Comparison of ENCODE assay signal across 26 cellular contexts in genomic region chr5:37308796-37309195, GRCh38. TPM values are rescaled to one million over a fixed set of nuclear protein-coding genes. Genes with fewer than 3 reads are reported as not detected.
DNase-seq lines count a peak whose midpoint lies in the region; ATAC-seq and TF ChIP-seq lines count a peak whose summit lies in the region.
"Had no signal": no experiment of that assay in that cellular context is flagged by ENCODE, and none has a peak within 500 bp of the region (broad histone marks: within the 10 kb centered on the region; RNA-seq: fewer than 3 reads in every experiment).

No MANE protein-coding gene starts in this region.

- H2BK15ac ChIP-seq in mesenchymal stem cell (ENCODE audit: low read depth, poor library complexity, severe bottlenecking), result no peak overlapping the region

- H2BK5ac ChIP-seq in mesenchymal stem cell (ENCODE audit: low read depth, low read length, poor library complexity, severe bottlenecking), result no peak overlapping the region

- DNase-seq in EH (ENCODE audit: low read depth) (peak; percentile 1), HCEC 1CT (peak; percentile 62), amniotic epithelial cell (ENCODE audit: low read depth) (peak; percentile 97), mesenchymal stem cell (peak; percentile 24), HuH-7.5 (ENCODE audit: low spot score) (no peak), NCI-H1105 (lab: John Stamatoyannopoulos, UW) (no peak), coronary artery (ENCODE audit: low spot score) (no peak)
- DNase-seq: activated CD4-positive, CD25-positive, alpha-beta regulatory T cell treated with anti-CD3 and anti-CD28 coated beads, Interleukin-2, amount 50 U/mL, for 72 hours; activated CD8-positive, alpha-beta T cell treated with anti-CD3 and anti-CD28 coated beads for 36 hours; Caco-2; caudate nucleus; dermis blood vessel endothelial cell; DMS79; HFFc6; left ventricle myocardium superior; naive B cell; NCI-H1417; occipital lobe; stimulated activated CD4-positive, alpha-beta T cell treated with anti-CD3 and anti-CD28 coated beads, Interleukin-1b, Interleukin-23, amount 100 ng/mL, for 48 hours had no signal

- no peak overlapping the region for H3K4ac ChIP-seq in mesenchymal stem cell (ENCODE audit: low read depth in 1 of 2, low read length in 2 of 2)

- H3K36me3 ChIP-seq in mesenchymal stem cell (ENCODE audit: control insufficient read depth in 1 of 2, insufficient read depth in 2 of 2, low read depth in 1 of 2, low read length in 2 of 2), result peaks cover 30 to 88% of the 10 kb centered on the region in 2 experiments

- WGBS in mesenchymal stem cell, result 70% methylated on average over 2 of the region's 4 CpGs

- H3K27ac ChIP-seq in mesenchymal stem cell (ENCODE audit: low read length, poor library complexity, severe bottlenecking), result no peak overlapping the region
- H3K27ac ChIP-seq in coronary artery, result no peak overlapping the region
- H3K27ac ChIP-seq: C4-2B, RWPE1, SK-N-MC, skin epidermis, tibial nerve had no signal

- H3K9me3 ChIP-seq in mesenchymal stem cell (ENCODE audit: control insufficient read depth, low read length), result no peaks in the 10 kb centered on the region
- H3K9me3 ChIP-seq: Caco-2, tibial nerve had no signal

- no peak overlapping the region for H3K23ac ChIP-seq in mesenchymal stem cell (ENCODE audit: low read length in 2 of 2)

- TF ChIP-seq CTCF in coronary artery (IDR thresholded peaks at IDR 0.05), result no peak

- no peak overlapping the region for H2BK120ac ChIP-seq in mesenchymal stem cell (ENCODE audit: low read depth, low read length)

- H2BK12ac ChIP-seq in mesenchymal stem cell (ENCODE audit: low read length in 2 of 2), result no peak overlapping the region

- no peak overlapping the region for H3K4me3 ChIP-seq in mesenchymal stem cell (ENCODE audit: insufficient read depth in 1 of 2, low read depth in 1 of 2, low read length in 2 of 2)
- H3K4me3 ChIP-seq in coronary artery, result no peak overlapping the region
- H3K4me3 ChIP-seq: SK-N-MC, skin epidermis, tibial nerve had no signal

- no peak overlapping the region for H3K14ac ChIP-seq in mesenchymal stem cell (ENCODE audit: low read length in 2 of 2)

- no peak overlapping the region for H3K9ac ChIP-seq in mesenchymal stem cell (ENCODE audit: low read length)

- H3K18ac ChIP-seq in mesenchymal stem cell (ENCODE audit: low read depth in 1 of 2, low read length in 2 of 2), result no peak overlapping the region

- no peak overlapping the region for H2AFZ ChIP-seq in mesenchymal stem cell (ENCODE audit: low read depth, low read length)

- H3K4me1 ChIP-seq in mesenchymal stem cell (ENCODE audit: control insufficient read depth, insufficient read depth, low read depth, low read length), result no peaks in the 10 kb centered on the region
- H3K4me1 ChIP-seq: Caco-2, tibial nerve had no signal

- no peak overlapping the region for H3K4me2 ChIP-seq in mesenchymal stem cell (ENCODE audit: low read length, poor library complexity, severe bottlenecking)

- no peak overlapping the region for H4K91ac ChIP-seq in mesenchymal stem cell (ENCODE audit: low read length)

- no peaks in the 10 kb centered on the region for H3K27me3 ChIP-seq in mesenchymal stem cell (ENCODE audit: control insufficient read depth in 1 of 2, insufficient read depth in 1 of 2, low read length in 2 of 2)
- H3K27me3 ChIP-seq: tibial nerve had no signal

- H3K79me1 ChIP-seq in mesenchymal stem cell (replicated peaks; ENCODE audit: low read length, poor library complexity, severe bottlenecking), result peaks cover 3% of the 10 kb centered on the region

- H4K8ac ChIP-seq in mesenchymal stem cell (ENCODE audit: low read length), result no peak overlapping the region

- ATAC-seq in HG03520 (IDR thresholded peaks at IDR 0.05; ENCODE audit: unreplicated experiment), result no peak
- ATAC-seq: activated CD8-positive, alpha-beta T cell treated with anti-CD3 and anti-CD28 coated beads for 36 hours; HepG2; left ventricle myocardium superior had no signal

- no peak overlapping the region for H2AK5ac ChIP-seq in mesenchymal stem cell (ENCODE audit: low read length, severe bottlenecking)

RNA-seq across cellular contexts. Expression of gene CPLANE1, which starts 59.6 kb away (rescaled TPM):
- 7.9 TPM for polyA plus RNA-seq in mesenchymal stem cell (2013, experiment 1 of 2)
- polyA plus RNA-seq in mesenchymal stem cell (2013, experiment 2 of 2), result 7.6 TPM

Comparison
In these comparisons a context has a peak if more than half of its experiments do, and no peak if none do; other contexts are left out.
1. DNase-seq: peak in EH (single experiment), HCEC 1CT (single experiment), amniotic epithelial cell (single experiment) and mesenchymal stem cell (single experiment); none in HuH-7.5 (single experiment), NCI-H1105 (single experiment) and coronary artery (single experiment).